34 cellular contexts compared by ENCODE assay signal in genomic region chr4:71549516-71550160, GRCh38.
DNase-seq lines count a peak whose midpoint lies in the region; ATAC-seq and TF ChIP-seq lines count a peak whose summit lies in the region.
"Had no signal": no experiment of that assay in that cellular context is flagged by ENCODE, and none has a peak within 500 bp of the region (broad histone marks: within the 10 kb centered on the region; RNA-seq: fewer than 3 reads in every experiment).

No MANE protein-coding gene starts in this region.

- 59% methylated on average over 3 of the region's 3 CpGs for WGBS in hepatocyte (ENCODE audit: low lambda C conversion rate, missing lambda C conversion rate)

- H3K79me2 ChIP-seq in GM23338 (replicated peaks; ENCODE audit: insufficient read depth): no peaks in the 10 kb centered on the region
- no peaks in the 10 kb centered on the region for H3K79me2 ChIP-seq in hepatocyte

- intact Hi-C loops in CD4-positive, alpha-beta memory T cell (cut with micrococcal nuclease): loop anchor here (10.0 kb wide), 1 partner anchor 365 kb away; no protein-coding TSS in a partner anchor

- H3F3A ChIP-seq in GM23338 (replicated peaks; ENCODE audit: low read depth): no peaks in the 10 kb centered on the region

- H3K27me3 Mint-ChIP-seq in GM23338 (ENCODE audit: insufficient read depth, low read depth, poor library complexity) (no peaks in the 10 kb centered on the region), osteocyte (ENCODE audit: unreplicated experiment) (peaks cover 3% of the 10 kb centered on the region), endothelial cell (ENCODE audit: unreplicated experiment) (no peaks in the 10 kb centered on the region)
- H3K27me3 Mint-ChIP-seq in CD4-positive, alpha-beta memory T cell: no peaks in the 10 kb centered on the region
- H3K27me3 Mint-ChIP-seq: activated naive CD8-positive, alpha-beta T cell treated with anti-CD3 and anti-CD28 coated beads for 36 hours; dendritic cell treated with granulocyte-macrophage colony-stimulating factor and Interleukin-4, amounts not matched to agents 40 ng/mL and 50 ng/mL, for 4 days; memory B cell; stimulated activated naive CD8-positive, alpha-beta T cell treated with anti-CD3 and anti-CD28 coated beads, Interleukin-15, amount 100 ng/mL, for 72 hours had no signal

- H3K4me1 Mint-ChIP-seq in GM23338: peaks cover 14% of the 10 kb centered on the region; the same call in 2 of the 3 replicates
- H3K4me1 Mint-ChIP-seq in osteocyte (ENCODE audit: unreplicated experiment): peaks cover 59% of the 10 kb centered on the region
- H3K4me1 Mint-ChIP-seq in CD4-positive, alpha-beta memory T cell: no peaks in the 10 kb centered on the region
- no peaks in the 10 kb centered on the region for H3K4me1 Mint-ChIP-seq in endothelial cell (ENCODE audit: unreplicated experiment)
- H3K4me1 Mint-ChIP-seq: activated naive CD8-positive, alpha-beta T cell treated with anti-CD3 and anti-CD28 coated beads for 36 hours; immature natural killer cell; memory B cell; stimulated activated naive CD8-positive, alpha-beta T cell treated with anti-CD3 and anti-CD28 coated beads, Interleukin-15, amount 100 ng/mL, for 72 hours had no signal

- H3K27ac Mint-ChIP-seq in GM23338: 0 out of 2 replicates have a peak overlapping the region, but pooled peaks have one; percentile 13
- H3K27ac Mint-ChIP-seq in osteocyte (ENCODE audit: unreplicated experiment): peak overlapping the region; percentile 16
- no peak overlapping the region for H3K27ac Mint-ChIP-seq in CD4-positive, alpha-beta memory T cell
- H3K27ac Mint-ChIP-seq in endothelial cell (ENCODE audit: unreplicated experiment): no peak overlapping the region
- H3K27ac Mint-ChIP-seq: activated naive CD8-positive, alpha-beta T cell treated with anti-CD3 and anti-CD28 coated beads for 36 hours; dendritic cell treated with granulocyte-macrophage colony-stimulating factor and Interleukin-4, amounts not matched to agents 40 ng/mL and 50 ng/mL, for 4 days; immature natural killer cell; memory B cell; stimulated activated naive CD8-positive, alpha-beta T cell treated with anti-CD3 and anti-CD28 coated beads, Interleukin-15, amount 100 ng/mL, for 72 hours had no signal

- H3K9me3 Mint-ChIP-seq in GM23338: no peaks in the 10 kb centered on the region
- no peaks in the 10 kb centered on the region for H3K9me3 Mint-ChIP-seq in osteocyte (ENCODE audit: unreplicated experiment)
- no peaks in the 10 kb centered on the region for H3K9me3 Mint-ChIP-seq in CD4-positive, alpha-beta memory T cell
- H3K9me3 Mint-ChIP-seq in endothelial cell (ENCODE audit: unreplicated experiment): no peaks in the 10 kb centered on the region
- H3K9me3 Mint-ChIP-seq: activated naive CD8-positive, alpha-beta T cell treated with anti-CD3 and anti-CD28 coated beads for 36 hours; dendritic cell treated with granulocyte-macrophage colony-stimulating factor and Interleukin-4, amounts not matched to agents 40 ng/mL and 50 ng/mL, for 4 days; immature natural killer cell; memory B cell; stimulated activated naive CD8-positive, alpha-beta T cell treated with anti-CD3 and anti-CD28 coated beads, Interleukin-15, amount 100 ng/mL, for 72 hours had no signal

- H2AFZ ChIP-seq in GM23338 (peak overlapping the region; percentile 18; the same call in 1 of the 2 replicates), hepatocyte (no peak overlapping the region)

- no peaks in the 10 kb centered on the region for H3K9me2 ChIP-seq in GM23338 (ENCODE audit: insufficient read depth)
- no peaks in the 10 kb centered on the region for H3K9me2 ChIP-seq in hepatocyte (replicated peaks; ENCODE audit: insufficient read depth)

- no peak; the same call in 2 of the 3 replicates for ATAC-seq in GM23338
- ATAC-seq in GM21360 (IDR thresholded peaks at IDR 0.05; ENCODE audit: unreplicated experiment): no peak
- ATAC-seq: gastroesophageal sphincter; sciatic nerve; stimulated activated naive CD8-positive, alpha-beta T cell treated with anti-CD3 and anti-CD28 coated beads, Interleukin-15, amount 100 ng/mL, for 72 hours had no signal

- H3K27me3 ChIP-seq in GM23338 (ENCODE audit: insufficient read depth) (no peaks in the 10 kb centered on the region), adipocyte (replicated peaks; ENCODE audit: control insufficient read depth, insufficient read depth, low read length) (no peaks in the 10 kb centered on the region), hepatocyte (no peaks in the 10 kb centered on the region)
- H3K27me3 ChIP-seq in CD4-positive, alpha-beta memory T cell (ENCODE audit: insufficient read depth, low read length): no peaks in the 10 kb centered on the region
- H3K27me3 ChIP-seq: ascending aorta, BLaER1, esophagus muscularis mucosa, gastroesophageal sphincter, vagina had no signal

- POLR2A ChIA-PET in CD4-positive, alpha-beta memory T cell (lab: Charles Lee; ENCODE audit: partially characterized antibody): no interaction called here

- TF ChIP-seq CTCF in GM23338 (conservative IDR thresholded peaks at IDR 0.05; ENCODE audit: low read depth in 2 of 2): no peak
- TF ChIP-seq CTCF in hepatocyte (IDR thresholded peaks at IDR 0.05; ENCODE audit: poor library complexity): no peak
- no peak for TF ChIP-seq CTCF in osteocyte (IDR thresholded peaks at IDR 0.05)
- no peak for TF ChIP-seq CTCF in endothelial cell (IDR thresholded peaks at IDR 0.05; ENCODE audit: unreplicated experiment)

- H3K4me1 ChIP-seq in GM23338 (ENCODE audit: insufficient read depth) (peaks cover 7% of the 10 kb centered on the region; the same call in 1 of the 2 replicates), adipocyte (ENCODE audit: control insufficient read depth, insufficient read depth, low read length) (peaks cover 24% of the 10 kb centered on the region), hepatocyte (ENCODE audit: insufficient read depth) (peaks cover 18% of the 10 kb centered on the region)
- H3K4me1 ChIP-seq in CD4-positive, alpha-beta memory T cell (ENCODE audit: insufficient read depth, low read length): no peaks in the 10 kb centered on the region
- H3K4me1 ChIP-seq: ascending aorta, BLaER1, prostate gland, vagina had no signal

- no peak overlapping the region for H3K9ac ChIP-seq in adipocyte (ENCODE audit: low read length)
- H3K9ac ChIP-seq: BLaER1 had no signal

- H3K27ac ChIP-seq in GM23338 (ENCODE audit: low read depth) (no peak overlapping the region), hepatocyte (peak overlapping the region; percentile 18)
- H3K27ac ChIP-seq in CD4-positive, alpha-beta memory T cell (ENCODE audit: low read depth, low read length): no peak overlapping the region
- H3K27ac ChIP-seq: ascending aorta, BLaER1, esophagus muscularis mucosa, gastroesophageal sphincter, prostate gland, RWPE1, thoracic aorta, vagina, VCaP had no signal

- H3K36me3 ChIP-seq in GM23338 (ENCODE audit: insufficient read depth) (no peaks in the 10 kb centered on the region), adipocyte (ENCODE audit: control insufficient read depth, insufficient read depth, low read length, severe bottlenecking) (no peaks in the 10 kb centered on the region), hepatocyte (replicated peaks; ENCODE audit: insufficient read depth, low read depth) (no peaks in the 10 kb centered on the region)
- no peaks in the 10 kb centered on the region for H3K36me3 ChIP-seq in CD4-positive, alpha-beta memory T cell (ENCODE audit: insufficient read depth, low read length)
- H3K36me3 ChIP-seq: ascending aorta, BLaER1, esophagus muscularis mucosa, gastroesophageal sphincter, prostate gland, thoracic aorta, vagina had no signal

- no peaks in the 10 kb centered on the region for H4K20me1 ChIP-seq in GM23338 (replicated peaks; ENCODE audit: insufficient read depth)
- no peaks in the 10 kb centered on the region for H4K20me1 ChIP-seq in hepatocyte (ENCODE audit: insufficient read depth, poor library complexity, severe bottlenecking)
- H4K20me1 ChIP-seq: BLaER1 had no signal

- H3K9me3 ChIP-seq in adipocyte (ENCODE audit: control insufficient read depth, low read length): no peaks in the 10 kb centered on the region
- H3K9me3 ChIP-seq in hepatocyte (ENCODE audit: low read depth): no peaks in the 10 kb centered on the region
- H3K9me3 ChIP-seq in CD4-positive, alpha-beta memory T cell (ENCODE audit: control insufficient read depth in 1 of 2, low read length in 2 of 2): no peaks in the 10 kb centered on the region
- H3K9me3 ChIP-seq: ascending aorta, BLaER1, esophagus muscularis mucosa, gastroesophageal sphincter, prostate gland, thoracic aorta, vagina had no signal

- CTCF ChIA-PET in CD4-positive, alpha-beta memory T cell (lab: Charles Lee; ENCODE audit: partially characterized antibody): no interaction called here

- no peak overlapping the region for H3K4me3 Mint-ChIP-seq in GM23338
- no peak overlapping the region for H3K4me3 Mint-ChIP-seq in osteocyte (ENCODE audit: unreplicated experiment)
- H3K4me3 Mint-ChIP-seq in CD4-positive, alpha-beta memory T cell: no peak overlapping the region
- H3K4me3 Mint-ChIP-seq in endothelial cell (ENCODE audit: unreplicated experiment): no peak overlapping the region
- H3K4me3 Mint-ChIP-seq: activated naive CD8-positive, alpha-beta T cell treated with anti-CD3 and anti-CD28 coated beads for 36 hours; dendritic cell treated with granulocyte-macrophage colony-stimulating factor and Interleukin-4, amounts not matched to agents 40 ng/mL and 50 ng/mL, for 4 days; immature natural killer cell; memory B cell; stimulated activated naive CD8-positive, alpha-beta T cell treated with anti-CD3 and anti-CD28 coated beads, Interleukin-15, amount 100 ng/mL, for 72 hours had no signal

- H3K4me2 ChIP-seq in GM23338 (no peak overlapping the region), hepatocyte (peak overlapping the region; percentile 50)
- H3K4me2 ChIP-seq: BLaER1 had no signal

- no peak for DNase-seq in GM23338 (ENCODE audit: low spot score)
- DNase-seq in adipocyte (ENCODE audit: low read depth): peak; percentile 9
- DNase-seq in hepatocyte (ENCODE audit: low spot score): no peak
- no peak for DNase-seq in osteocyte (ENCODE audit: extremely low spot score, unreplicated experiment)
- DNase-seq in activated CD8-positive, alpha-beta memory T cell treated with anti-CD3 and anti-CD28 coated beads, Interleukin-2, amount 50 U/mL, for 48 hours: no peak
- DNase-seq in CD4-positive, alpha-beta memory T cell: no peak
- no peak for DNase-seq in endothelial cell (ENCODE audit: low spot score)
- DNase-seq: activated CD4-positive, alpha-beta T cell treated with anti-CD3 and anti-CD28 coated beads for 48 hours; activated effector memory CD4-positive, alpha-beta T cell treated with anti-CD3 and anti-CD28 coated beads, Interleukin-2, amount 50 U/mL, for 16 hours; activated naive CD8-positive, alpha-beta T cell treated with anti-CD3 and anti-CD28 coated beads for 36 hours; central memory CD4-positive, alpha-beta T cell; hippocampal formation; immature natural killer cell; KG1; NCI-H1092 treated with DMSO at 0.1 percent for 48 hours; NCI-H1694 treated with DMSO at 0.1 percent for 48 hours; NCI-H446 treated with DMSO at 0.1 percent for 48 hours; NCI-H774; stimulated activated CD4-positive, alpha-beta T cell treated with anti-CD3 and anti-CD28 coated beads, Interleukin-2, amount 100 ng/mL, for 48 hours; stimulated activated naive CD8-positive, alpha-beta T cell treated with anti-CD3 and anti-CD28 coated beads, Interleukin-15, amount 100 ng/mL, for 72 hours; T1000 had no signal

- no peak overlapping the region for H3K4me3 ChIP-seq in GM23338
- no peak overlapping the region for H3K4me3 ChIP-seq in adipocyte (ENCODE audit: low read length)
- H3K4me3 ChIP-seq in hepatocyte: no peak overlapping the region
- H3K4me3 ChIP-seq in CD4-positive, alpha-beta memory T cell (ENCODE audit: low read length in 2 of 2): no peak overlapping the region
- H3K4me3 ChIP-seq: ascending aorta, BLaER1, esophagus muscularis mucosa, gastroesophageal sphincter, prostate gland, thoracic aorta, vagina had no signal

- H3K36me3 Mint-ChIP-seq in GM23338 (ENCODE audit: low read depth): no peaks in the 10 kb centered on the region
- peaks cover 18% of the 10 kb centered on the region for H3K36me3 Mint-ChIP-seq in osteocyte (ENCODE audit: unreplicated experiment)
- H3K36me3 Mint-ChIP-seq in CD4-positive, alpha-beta memory T cell: no peaks in the 10 kb centered on the region
- no peaks in the 10 kb centered on the region for H3K36me3 Mint-ChIP-seq in endothelial cell (ENCODE audit: low read depth, unreplicated experiment)
- H3K36me3 Mint-ChIP-seq: activated naive CD8-positive, alpha-beta T cell treated with anti-CD3 and anti-CD28 coated beads for 36 hours; memory B cell had no signal

Comparison
In these comparisons a context has a peak if more than half of its experiments do, and no peak if none do; other contexts are left out.
1. H3K27ac Mint-ChIP-seq: peak in GM23338 (single experiment) and osteocyte (single experiment); none in CD4-positive, alpha-beta memory T cell (0 of 7) and endothelial cell (single experiment).